8 cellular contexts compared by ENCODE assay signal in the genomic region with DNA sequence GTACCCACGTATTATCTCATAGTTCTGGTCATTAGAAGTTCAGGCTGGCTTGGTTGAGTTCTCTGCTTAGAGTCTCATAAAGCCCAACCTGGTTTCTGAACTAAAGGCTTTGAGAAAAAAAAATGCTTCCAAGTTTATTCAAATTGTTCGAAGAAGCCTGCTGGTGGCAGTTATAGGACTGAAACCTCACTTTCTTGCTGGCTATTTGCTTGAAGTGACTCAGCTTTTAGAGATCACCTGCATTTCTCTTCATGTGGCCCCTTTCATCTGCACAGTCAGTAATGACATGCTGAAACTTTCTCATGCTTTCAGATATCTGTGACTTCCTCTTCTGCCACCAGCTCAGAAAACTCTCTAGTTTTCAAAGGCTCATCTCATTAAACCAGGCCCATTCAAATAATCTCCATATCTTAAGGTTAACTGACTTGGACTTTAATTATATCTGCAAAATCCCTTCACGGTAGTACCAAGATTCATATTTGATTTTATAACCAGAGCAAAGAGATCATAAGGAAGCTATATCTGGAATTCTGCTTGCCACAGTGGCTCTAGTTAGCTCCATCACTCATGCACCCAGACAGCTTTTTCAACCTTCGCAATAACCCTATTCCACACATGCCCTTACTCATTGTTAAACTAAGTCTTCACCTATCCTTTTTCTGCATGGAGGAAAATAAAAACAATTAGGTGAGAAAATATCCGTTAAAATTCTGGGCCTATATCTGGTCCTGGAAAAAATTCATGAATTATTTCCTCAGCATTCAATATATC.
DNase-seq lines count a peak whose midpoint lies in the region; ATAC-seq and TF ChIP-seq lines count a peak whose summit lies in the region.

No MANE protein-coding gene starts in this region.

- POLR2A ChIA-PET in activated naive CD8-positive, alpha-beta T cell treated with anti-CD3 and anti-CD28 coated beads, Interleukin-2, amount 10 ng/mL, durations not matched to agents 7 days and 5 days (lab: Charles Lee), result no interaction called here

- H3K27me3 ChIP-seq in left lung (no peaks in the 10 kb centered on the region), tibial artery (no peaks in the 10 kb centered on the region)

- H3K36me3 ChIP-seq in left lung (no peaks in the 10 kb centered on the region), tibial artery (no peaks in the 10 kb centered on the region)

- in situ Hi-C loops in G401 (cut with HindIII; ENCODE audit: low sequenced_read_pairs), result no loop called here

- peaks cover 9% of the 10 kb centered on the region for H3K36me3 Mint-ChIP-seq in activated naive CD8-positive, alpha-beta T cell treated with anti-CD3 and anti-CD28 coated beads, Interleukin-2, amount 10 ng/mL, durations not matched to agents 7 days and 5 days
- H3K36me3 Mint-ChIP-seq in glutamatergic neuron (ENCODE audit: unreplicated experiment), result no peaks in the 10 kb centered on the region

- H3K27ac ChIP-seq in left lung (no peak overlapping the region), tibial artery (no peak overlapping the region)

- H3K27me3 Mint-ChIP-seq in activated naive CD8-positive, alpha-beta T cell treated with anti-CD3 and anti-CD28 coated beads, Interleukin-2, amount 10 ng/mL, durations not matched to agents 7 days and 5 days, result no peaks in the 10 kb centered on the region
- H3K27me3 Mint-ChIP-seq in glutamatergic neuron (ENCODE audit: unreplicated experiment), result no peaks in the 10 kb centered on the region

- no peaks in the 10 kb centered on the region for H3K9me3 ChIP-seq in left lung
- no peaks in the 10 kb centered on the region for H3K9me3 ChIP-seq in tibial artery

- ATAC-seq in GM18508 (IDR thresholded peaks at IDR 0.05; ENCODE audit: insufficient read depth, unreplicated experiment) (peak; percentile 84), GM21381 (IDR thresholded peaks at IDR 0.05; ENCODE audit: unreplicated experiment) (peak; percentile 91), HG03432 (IDR thresholded peaks at IDR 0.05; ENCODE audit: unreplicated experiment) (peak; percentile 87), left lung (no peak)
- peak; percentile 86 for ATAC-seq in activated naive CD8-positive, alpha-beta T cell treated with anti-CD3 and anti-CD28 coated beads, Interleukin-2, amount 10 ng/mL, durations not matched to agents 7 days and 5 days (ENCODE audit: low read depth)

- peaks cover 8% of the 10 kb centered on the region for H3K9me3 Mint-ChIP-seq in activated naive CD8-positive, alpha-beta T cell treated with anti-CD3 and anti-CD28 coated beads, Interleukin-2, amount 10 ng/mL, durations not matched to agents 7 days and 5 days
- H3K9me3 Mint-ChIP-seq in glutamatergic neuron (ENCODE audit: unreplicated experiment), result peaks cover 2% of the 10 kb centered on the region

- intact Hi-C loops in left lung (cut with DNase I) (no loop called here), tibial artery (cut with DNase I; ENCODE audit: low total_unique reads) (no loop called here)

- H3K4me3 ChIP-seq in left lung (no peak overlapping the region), tibial artery (no peak overlapping the region)

- TF ChIP-seq CTCF in left lung (IDR thresholded peaks at IDR 0.05) (no peak), glutamatergic neuron (IDR thresholded peaks at IDR 0.05; ENCODE audit: partially characterized antibody, unreplicated experiment) (no peak), tibial artery (IDR thresholded peaks at IDR 0.05) (no peak)

- H3K4me1 Mint-ChIP-seq in activated naive CD8-positive, alpha-beta T cell treated with anti-CD3 and anti-CD28 coated beads, Interleukin-2, amount 10 ng/mL, durations not matched to agents 7 days and 5 days, result peaks cover 14% of the 10 kb centered on the region
- H3K4me1 Mint-ChIP-seq in glutamatergic neuron (ENCODE audit: low read depth, unreplicated experiment), result no peaks in the 10 kb centered on the region

- no peak for DNase-seq in activated naive CD8-positive, alpha-beta T cell treated with anti-CD3 and anti-CD28 coated beads, Interleukin-2, amount 10 ng/mL, durations not matched to agents 7 days and 5 days
- DNase-seq in left lung (no peak), glutamatergic neuron (no peak), tibial artery (no peak), G401 (ENCODE audit: low spot score) (no peak)

- H3K27ac Mint-ChIP-seq in activated naive CD8-positive, alpha-beta T cell treated with anti-CD3 and anti-CD28 coated beads, Interleukin-2, amount 10 ng/mL, durations not matched to agents 7 days and 5 days, result peak overlapping the region; percentile 10
- H3K27ac Mint-ChIP-seq in glutamatergic neuron (ENCODE audit: unreplicated experiment), result no peak overlapping the region

- H3K4me3 Mint-ChIP-seq in activated naive CD8-positive, alpha-beta T cell treated with anti-CD3 and anti-CD28 coated beads, Interleukin-2, amount 10 ng/mL, durations not matched to agents 7 days and 5 days, result peak overlapping the region; percentile 0
- no peak overlapping the region for H3K4me3 Mint-ChIP-seq in glutamatergic neuron (ENCODE audit: unreplicated experiment)

- H3K4me1 ChIP-seq in left lung (no peaks in the 10 kb centered on the region), tibial artery (peaks cover 0 to 12% (median 0%) of the 10 kb centered on the region in 4 donors)
